ENCODE assay signal across 19 cellular contexts in genomic region chr6:163128324-163128723, GRCh38.
A peak's percentile ranks its signal among the peaks of the same experiment; 100 is the strongest.
DNase-seq lines count a peak whose midpoint lies in the region; ATAC-seq and TF ChIP-seq lines count a peak whose summit lies in the region.
"Had no signal": no experiment of that assay in that cellular context is flagged by ENCODE, and none has a peak within 500 bp of the region (broad histone marks: within the 10 kb centered on the region; RNA-seq: fewer than 3 reads in every experiment).

No MANE protein-coding gene starts in this region.

- in situ Hi-C loops in HAP-1 (cut with MboI; ENCODE audit: low sequenced_read_pairs) = no loop called here

- no peaks in the 10 kb centered on the region for H3F3A ChIP-seq in neural cell (ENCODE audit: insufficient read depth, low read length, poor library complexity, severe bottlenecking)

- H3K9me3 ChIP-seq in BE2C (no peaks in the 10 kb centered on the region), neural cell (ENCODE audit: low read length) (no peaks in the 10 kb centered on the region), Karpas-422 (ENCODE audit: low read length) (peaks cover 23% of the 10 kb centered on the region), HAP-1 (no peaks in the 10 kb centered on the region)
- H3K9me3 ChIP-seq: BLaER1 treated with 17β-estradiol and CSF1 and Interleukin-3, amounts not matched to agents 10 nM and 100 nM had no signal

- no peaks in the 10 kb centered on the region for H3K27me3 ChIP-seq in BE2C
- no peaks in the 10 kb centered on the region for H3K27me3 ChIP-seq in neural cell (ENCODE audit: insufficient read depth, low read depth, low read length)
- H3K27me3 ChIP-seq in Karpas-422 (ENCODE audit: low read length) = no peaks in the 10 kb centered on the region
- H3K27me3 ChIP-seq in HAP-1 (ENCODE audit: low read depth) = no peaks in the 10 kb centered on the region
- H3K27me3 ChIP-seq: BLaER1 treated with 17β-estradiol and CSF1 and Interleukin-3, amounts not matched to agents 10 nM and 100 nM had no signal

- ATAC-seq in SK-N-SH treated with all-trans-retinoic acid at 6 μM for 48 hours = peak; percentile 73
- no peak for ATAC-seq in GM19351 (IDR thresholded peaks at IDR 0.05; ENCODE audit: unreplicated experiment)
- ATAC-seq: GM12878, HCT116 had no signal

- DNase-seq in BE2C (peak; percentile 51), substantia nigra (lab: John Stamatoyannopoulos, UW) (no peak), Karpas-422 (no peak), HAP-1 (ENCODE audit: low spot score in 2 of 2) (no peak)
- DNase-seq in stimulated activated CD4-positive, alpha-beta T cell treated with anti-CD3 and anti-CD28 coated beads, Interleukin-1b, Interleukin-23, amount 100 ng/mL, for 48 hours = no peak
- DNase-seq: CD4-positive, alpha-beta T cell; CD8-positive, alpha-beta memory T cell; DMS 273 treated with DMSO at 0.1 percent for 48 hours; DMS79; EL; GDM1; H7 had no signal

- no peak overlapping the region for H2AFZ ChIP-seq in neural cell (ENCODE audit: low read depth, low read length)
- no peak overlapping the region for H2AFZ ChIP-seq in Karpas-422 (ENCODE audit: low read length)

- H3K9ac ChIP-seq in neural cell (ENCODE audit: low read length) (no peak overlapping the region), Karpas-422 (ENCODE audit: low read length) (no peak overlapping the region)
- H3K9ac ChIP-seq: BLaER1 treated with 17β-estradiol and CSF1 and Interleukin-3, amounts not matched to agents 10 nM and 100 nM had no signal

- H3K79me2 ChIP-seq in neural cell (replicated peaks; ENCODE audit: insufficient read depth, low read length) = no peaks in the 10 kb centered on the region
- no peaks in the 10 kb centered on the region for H3K79me2 ChIP-seq in Karpas-422 (ENCODE audit: low read length)

- H4K20me1 ChIP-seq in neural cell (ENCODE audit: insufficient read depth) (no peaks in the 10 kb centered on the region), Karpas-422 (ENCODE audit: insufficient read depth, low read depth, low read length) (no peaks in the 10 kb centered on the region)
- H4K20me1 ChIP-seq: BLaER1 treated with 17β-estradiol and CSF1 and Interleukin-3, amounts not matched to agents 10 nM and 100 nM had no signal

- no peaks in the 10 kb centered on the region for H3K9me2 ChIP-seq in neural cell (ENCODE audit: insufficient read depth, low read length)
- no peaks in the 10 kb centered on the region for H3K9me2 ChIP-seq in Karpas-422 (replicated peaks; ENCODE audit: insufficient read depth, low read length)

- peaks cover 12% of the 10 kb centered on the region; the same call in 1 of the 2 replicates for H3K4me1 ChIP-seq in BE2C
- H3K4me1 ChIP-seq in Karpas-422 (ENCODE audit: low read length) = no peaks in the 10 kb centered on the region
- H3K4me1 ChIP-seq in HAP-1 = no peaks in the 10 kb centered on the region
- H3K4me1 ChIP-seq: BLaER1 treated with 17β-estradiol and CSF1 and Interleukin-3, amounts not matched to agents 10 nM and 100 nM had no signal

- TF ChIP-seq CTCF in BE2C (IDR thresholded peaks at IDR 0.05; ENCODE audit: low read depth, low read length) (no peak), neural cell (IDR thresholded peaks at IDR 0.05; ENCODE audit: poor library complexity, severe bottlenecking) (no peak)

- H3K4me3 ChIP-seq in BE2C (ENCODE audit: low read depth, low read length) = no peak overlapping the region
- H3K4me3 ChIP-seq in neural cell (ENCODE audit: low read length) = no peak overlapping the region
- H3K4me3 ChIP-seq in Karpas-422 (ENCODE audit: low read length) = no peak overlapping the region
- H3K4me3 ChIP-seq in HAP-1 = no peak overlapping the region
- H3K4me3 ChIP-seq: BLaER1 treated with 17β-estradiol and CSF1 and Interleukin-3, amounts not matched to agents 10 nM and 100 nM; GM12878 had no signal

- H3K27ac ChIP-seq in neural cell (ENCODE audit: low read length) (no peak overlapping the region), substantia nigra (ENCODE audit: low read depth, low read length, poor library complexity, severe bottlenecking) (peak overlapping the region; percentile 45), Karpas-422 (ENCODE audit: low read length) (no peak overlapping the region)
- H3K27ac ChIP-seq: 22Rv1; BLaER1 treated with 17β-estradiol and CSF1 and Interleukin-3, amounts not matched to agents 10 nM and 100 nM had no signal

- TF ChIP-seq EP300 in neural cell (conservative IDR thresholded peaks at IDR 0.05; ENCODE audit: poor library complexity, severe bottlenecking) = peak; percentile 16

- H3K36me3 ChIP-seq in BE2C (no peaks in the 10 kb centered on the region), neural cell (ENCODE audit: insufficient read depth, low read length) (no peaks in the 10 kb centered on the region), Karpas-422 (ENCODE audit: insufficient read depth, low read length) (no peaks in the 10 kb centered on the region), HAP-1 (replicated peaks) (no peaks in the 10 kb centered on the region)
- H3K36me3 ChIP-seq: BLaER1 treated with 17β-estradiol and CSF1 and Interleukin-3, amounts not matched to agents 10 nM and 100 nM had no signal

- no peak overlapping the region for H3K4me2 ChIP-seq in neural cell (ENCODE audit: low read length)
- H3K4me2 ChIP-seq in Karpas-422 (ENCODE audit: low read depth, low read length, poor library complexity, severe bottlenecking) = no peak overlapping the region
- H3K4me2 ChIP-seq: BLaER1 treated with 17β-estradiol and CSF1 and Interleukin-3, amounts not matched to agents 10 nM and 100 nM had no signal

- no peak for TF ChIP-seq RAD21 in neural cell (conservative IDR thresholded peaks at IDR 0.05)

TF ChIP-seq in SK-N-SH treated with all-trans-retinoic acid at 6 μM for 48 hours, 23 proteins besides CTCF, POLR2A, EP300 and RAD21 (continues in another document):
- TF ChIP-seq ZNF565 (CRISPR knock-in tag; conservative IDR thresholded peaks at IDR 0.05; ENCODE audit: low read depth) = no peak
- peak; percentile 80 for TF ChIP-seq ZFP3 (CRISPR knock-in tag; IDR thresholded peaks at IDR 0.05)
- peak; percentile 47; the same call in 1 of the 2 replicates for TF ChIP-seq CREB5 (CRISPR knock-in tag; IDR thresholded peaks at IDR 0.05; ENCODE audit: low read depth)
- TF ChIP-seq ZC3H10 (CRISPR knock-in tag; IDR thresholded peaks at IDR 0.05) = no peak

TF ChIP-seq in neural cell, 6 proteins besides CTCF, POLR2A, EP300 and RAD21:
- TF ChIP-seq TAF1 (IDR thresholded peaks at IDR 0.05; ENCODE audit: low read depth) = no peak
- no peak for TF ChIP-seq SMC3 (conservative IDR thresholded peaks at IDR 0.05; ENCODE audit: poor library complexity)
- TF ChIP-seq REST (IDR thresholded peaks at IDR 0.05; ENCODE audit: borderline replicate concordance) = no peak
- no peak for TF ChIP-seq EZH2 (IDR thresholded peaks at IDR 0.05; ENCODE audit: borderline replicate concordance, insufficient read depth, low read length, poor library complexity, severe bottlenecking)
TF ChIP-seq in neural cell: peak in this region for 0.
